In genomic region chr3:159907828-159908227, GRCh38 we compare ENCODE assay signal across 1 cellular context.
TF ChIP-seq lines count a peak whose summit lies in the region.

No MANE protein-coding gene starts in this region.

TF ChIP-seq in GM23338, 12 proteins besides CTCF, POLR2A, EP300 and RAD21 (continued from another document):
- TF ChIP-seq, protein P1, sequence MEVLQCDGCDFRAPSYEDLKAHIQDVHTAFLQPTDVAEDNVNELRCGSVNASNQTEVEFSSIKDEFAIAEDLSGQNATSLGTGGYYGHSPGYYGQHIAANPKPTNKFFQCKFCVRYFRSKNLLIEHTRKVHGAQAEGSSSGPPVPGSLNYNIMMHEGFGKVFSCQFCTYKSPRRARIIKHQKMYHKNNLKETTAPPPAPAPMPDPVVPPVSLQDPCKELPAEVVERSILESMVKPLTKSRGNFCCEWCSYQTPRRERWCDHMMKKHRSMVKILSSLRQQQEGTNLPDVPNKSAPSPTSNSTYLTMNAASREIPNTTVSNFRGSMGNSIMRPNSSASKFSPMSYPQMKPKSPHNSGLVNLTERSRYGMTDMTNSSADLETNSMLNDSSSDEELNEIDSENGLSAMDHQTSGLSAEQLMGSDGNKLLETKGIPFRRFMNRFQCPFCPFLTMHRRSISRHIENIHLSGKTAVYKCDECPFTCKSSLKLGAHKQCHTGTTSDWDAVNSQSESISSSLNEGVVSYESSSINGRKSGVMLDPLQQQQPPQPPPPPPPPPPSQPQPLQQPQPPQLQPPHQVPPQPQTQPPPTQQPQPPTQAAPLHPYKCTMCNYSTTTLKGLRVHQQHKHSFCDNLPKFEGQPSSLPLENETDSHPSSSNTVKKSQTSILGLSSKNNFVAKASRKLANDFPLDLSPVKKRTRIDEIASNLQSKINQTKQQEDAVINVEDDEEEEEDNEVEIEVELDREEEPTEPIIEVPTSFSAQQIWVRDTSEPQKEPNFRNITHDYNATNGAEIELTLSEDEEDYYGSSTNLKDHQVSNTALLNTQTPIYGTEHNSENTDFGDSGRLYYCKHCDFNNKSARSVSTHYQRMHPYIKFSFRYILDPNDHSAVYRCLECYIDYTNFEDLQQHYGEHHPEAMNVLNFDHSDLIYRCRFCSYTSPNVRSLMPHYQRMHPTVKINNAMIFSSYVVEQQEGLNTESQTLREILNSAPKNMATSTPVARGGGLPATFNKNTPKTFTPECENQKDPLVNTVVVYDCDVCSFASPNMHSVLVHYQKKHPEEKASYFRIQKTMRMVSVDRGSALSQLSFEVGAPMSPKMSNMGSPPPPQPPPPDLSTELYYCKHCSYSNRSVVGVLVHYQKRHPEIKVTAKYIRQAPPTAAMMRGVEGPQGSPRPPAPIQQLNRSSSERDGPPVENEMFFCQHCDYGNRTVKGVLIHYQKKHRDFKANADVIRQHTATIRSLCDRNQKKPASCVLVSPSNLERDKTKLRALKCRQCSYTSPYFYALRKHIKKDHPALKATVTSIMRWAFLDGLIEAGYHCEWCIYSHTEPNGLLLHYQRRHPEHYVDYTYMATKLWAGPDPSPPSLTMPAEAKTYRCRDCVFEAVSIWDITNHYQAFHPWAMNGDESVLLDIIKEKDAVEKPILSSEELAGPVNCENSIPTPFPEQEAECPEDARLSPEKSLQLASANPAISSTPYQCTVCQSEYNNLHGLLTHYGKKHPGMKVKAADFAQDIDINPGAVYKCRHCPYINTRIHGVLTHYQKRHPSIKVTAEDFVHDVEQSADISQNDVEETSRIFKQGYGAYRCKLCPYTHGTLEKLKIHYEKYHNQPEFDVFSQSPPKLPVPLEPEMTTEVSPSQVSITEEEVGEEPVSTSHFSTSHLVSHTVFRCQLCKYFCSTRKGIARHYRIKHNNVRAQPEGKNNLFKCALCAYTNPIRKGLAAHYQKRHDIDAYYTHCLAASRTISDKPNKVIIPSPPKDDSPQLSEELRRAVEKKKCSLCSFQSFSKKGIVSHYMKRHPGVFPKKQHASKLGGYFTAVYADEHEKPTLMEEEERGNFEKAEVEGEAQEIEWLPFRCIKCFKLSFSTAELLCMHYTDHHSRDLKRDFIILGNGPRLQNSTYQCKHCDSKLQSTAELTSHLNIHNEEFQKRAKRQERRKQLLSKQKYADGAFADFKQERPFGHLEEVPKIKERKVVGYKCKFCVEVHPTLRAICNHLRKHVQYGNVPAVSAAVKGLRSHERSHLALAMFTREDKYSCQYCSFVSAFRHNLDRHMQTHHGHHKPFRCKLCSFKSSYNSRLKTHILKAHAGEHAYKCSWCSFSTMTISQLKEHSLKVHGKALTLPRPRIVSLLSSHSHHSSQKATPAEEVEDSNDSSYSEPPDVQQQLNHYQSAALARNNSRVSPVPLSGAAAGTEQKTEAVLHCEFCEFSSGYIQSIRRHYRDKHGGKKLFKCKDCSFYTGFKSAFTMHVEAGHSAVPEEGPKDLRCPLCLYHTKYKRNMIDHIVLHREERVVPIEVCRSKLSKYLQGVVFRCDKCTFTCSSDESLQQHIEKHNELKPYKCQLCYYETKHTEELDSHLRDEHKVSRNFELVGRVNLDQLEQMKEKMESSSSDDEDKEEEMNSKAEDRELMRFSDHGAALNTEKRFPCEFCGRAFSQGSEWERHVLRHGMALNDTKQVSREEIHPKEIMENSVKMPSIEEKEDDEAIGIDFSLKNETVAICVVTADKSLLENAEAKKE (CRISPR knock-in tag; IDR thresholded peaks at IDR 0.05) = no peak
- TF ChIP-seq JUNB (IDR thresholded peaks at IDR 0.05; ENCODE audit: unreplicated experiment) (no peak), POLR2AphosphoS5 (IDR thresholded peaks at IDR 0.05; ENCODE audit: low read depth) (no peak), STAT1 (IDR thresholded peaks at IDR 0.05; ENCODE audit: unreplicated experiment) (no peak), ZNF331 (CRISPR knock-in tag; IDR thresholded peaks at IDR 0.05; ENCODE audit: low read depth) (no peak), EZH2 (IDR thresholded peaks at IDR 0.05; ENCODE audit: low read depth, unreplicated experiment) (no peak), NANOG (IDR thresholded peaks at IDR 0.05; ENCODE audit: borderline replicate concordance) (no peak), ZNF114 (CRISPR knock-in tag; IDR thresholded peaks at IDR 0.05) (no peak), REST (IDR thresholded peaks at IDR 0.05; ENCODE audit: unreplicated experiment) (no peak)
